In the genomic region with DNA sequence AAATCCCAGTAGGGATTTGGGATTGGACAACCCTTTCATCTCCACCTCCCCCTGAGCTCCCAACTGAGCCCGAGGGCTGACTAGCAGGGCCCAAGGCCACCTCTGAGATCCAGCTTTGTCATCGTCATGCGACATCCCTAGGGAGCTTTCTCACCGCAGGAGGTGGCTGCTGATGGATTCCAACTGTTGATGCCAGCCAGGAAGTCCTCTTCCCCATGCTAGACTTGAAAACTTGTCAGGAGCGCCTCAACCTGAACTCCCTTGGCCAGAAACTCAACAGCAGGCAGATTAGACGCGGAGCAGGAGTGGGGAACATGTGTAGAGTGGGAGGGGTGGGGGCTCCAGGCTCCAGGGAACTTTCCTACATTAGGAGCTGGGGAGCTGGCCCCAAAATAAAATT, we compare ENCODE assay signal across 2 cellular contexts.
TF ChIP-seq lines count a peak whose summit lies in the region.

No MANE protein-coding gene starts in this region.

TF ChIP-seq in HEK293, 187 proteins besides CTCF, POLR2A, EP300 and RAD21 (continued from another document and continues in another):
- TF ChIP-seq HOXC10 (CRISPR knock-in tag; IDR thresholded peaks at IDR 0.05) (no peak), ZNF302 (tag by site-specific recombination; IDR thresholded peaks at IDR 0.05; ENCODE audit: low read depth) (no peak), ZNF169 (tag by site-specific recombination; IDR thresholded peaks at IDR 0.05) (no peak), ZNF585B (tag by site-specific recombination; IDR thresholded peaks at IDR 0.05) (no peak), ZSCAN23 (tag by site-specific recombination; IDR thresholded peaks at IDR 0.05) (no peak), GLIS1 (tag by site-specific recombination; IDR thresholded peaks at IDR 0.05) (peak; percentile 96), ZNF521 (tag by site-specific recombination; IDR thresholded peaks at IDR 0.05) (no peak), BCL11A (tag by site-specific recombination; IDR thresholded peaks at IDR 0.05; ENCODE audit: low read depth) (no peak), ZNF157 (tag by site-specific recombination; IDR thresholded peaks at IDR 0.05) (no peak), ZNF707 (tag by site-specific recombination; IDR thresholded peaks at IDR 0.05) (no peak), ZNF48 (tag by site-specific recombination; IDR thresholded peaks at IDR 0.05) (no peak), ZIC2 (tag by site-specific recombination; IDR thresholded peaks at IDR 0.05) (peak; percentile 94), ZNF324 (tag by site-specific recombination; IDR thresholded peaks at IDR 0.05) (no peak), ZNF670 (tag by site-specific recombination; IDR thresholded peaks at IDR 0.05; ENCODE audit: low read depth) (no peak)
- TF ChIP-seq, protein P1, sequence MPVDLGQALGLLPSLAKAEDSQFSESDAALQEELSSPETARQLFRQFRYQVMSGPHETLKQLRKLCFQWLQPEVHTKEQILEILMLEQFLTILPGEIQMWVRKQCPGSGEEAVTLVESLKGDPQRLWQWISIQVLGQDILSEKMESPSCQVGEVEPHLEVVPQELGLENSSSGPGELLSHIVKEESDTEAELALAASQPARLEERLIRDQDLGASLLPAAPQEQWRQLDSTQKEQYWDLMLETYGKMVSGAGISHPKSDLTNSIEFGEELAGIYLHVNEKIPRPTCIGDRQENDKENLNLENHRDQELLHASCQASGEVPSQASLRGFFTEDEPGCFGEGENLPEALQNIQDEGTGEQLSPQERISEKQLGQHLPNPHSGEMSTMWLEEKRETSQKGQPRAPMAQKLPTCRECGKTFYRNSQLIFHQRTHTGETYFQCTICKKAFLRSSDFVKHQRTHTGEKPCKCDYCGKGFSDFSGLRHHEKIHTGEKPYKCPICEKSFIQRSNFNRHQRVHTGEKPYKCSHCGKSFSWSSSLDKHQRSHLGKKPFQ (tag by site-specific recombination; IDR thresholded peaks at IDR 0.05) = no peak
- TF ChIP-seq, protein P2, sequence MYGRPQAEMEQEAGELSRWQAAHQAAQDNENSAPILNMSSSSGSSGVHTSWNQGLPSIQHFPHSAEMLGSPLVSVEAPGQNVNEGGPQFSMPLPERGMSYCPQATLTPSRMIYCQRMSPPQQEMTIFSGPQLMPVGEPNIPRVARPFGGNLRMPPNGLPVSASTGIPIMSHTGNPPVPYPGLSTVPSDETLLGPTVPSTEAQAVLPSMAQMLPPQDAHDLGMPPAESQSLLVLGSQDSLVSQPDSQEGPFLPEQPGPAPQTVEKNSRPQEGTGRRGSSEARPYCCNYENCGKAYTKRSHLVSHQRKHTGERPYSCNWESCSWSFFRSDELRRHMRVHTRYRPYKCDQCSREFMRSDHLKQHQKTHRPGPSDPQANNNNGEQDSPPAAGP (tag by site-specific recombination; IDR thresholded peaks at IDR 0.05) = no peak
- TF ChIP-seq, protein P3, sequence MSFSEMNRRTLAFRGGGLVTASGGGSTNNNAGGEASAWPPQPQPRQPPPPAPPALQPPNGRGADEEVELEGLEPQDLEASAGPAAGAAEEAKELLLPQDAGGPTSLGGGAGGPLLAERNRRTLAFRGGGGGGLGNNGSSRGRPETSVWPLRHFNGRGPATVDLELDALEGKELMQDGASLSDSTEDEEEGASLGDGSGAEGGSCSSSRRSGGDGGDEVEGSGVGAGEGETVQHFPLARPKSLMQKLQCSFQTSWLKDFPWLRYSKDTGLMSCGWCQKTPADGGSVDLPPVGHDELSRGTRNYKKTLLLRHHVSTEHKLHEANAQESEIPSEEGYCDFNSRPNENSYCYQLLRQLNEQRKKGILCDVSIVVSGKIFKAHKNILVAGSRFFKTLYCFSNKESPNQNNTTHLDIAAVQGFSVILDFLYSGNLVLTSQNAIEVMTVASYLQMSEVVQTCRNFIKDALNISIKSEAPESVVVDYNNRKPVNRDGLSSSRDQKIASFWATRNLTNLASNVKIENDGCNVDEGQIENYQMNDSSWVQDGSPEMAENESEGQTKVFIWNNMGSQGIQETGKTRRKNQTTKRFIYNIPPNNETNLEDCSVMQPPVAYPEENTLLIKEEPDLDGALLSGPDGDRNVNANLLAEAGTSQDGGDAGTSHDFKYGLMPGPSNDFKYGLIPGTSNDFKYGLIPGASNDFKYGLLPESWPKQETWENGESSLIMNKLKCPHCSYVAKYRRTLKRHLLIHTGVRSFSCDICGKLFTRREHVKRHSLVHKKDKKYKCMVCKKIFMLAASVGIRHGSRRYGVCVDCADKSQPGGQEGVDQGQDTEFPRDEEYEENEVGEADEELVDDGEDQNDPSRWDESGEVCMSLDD (tag by site-specific recombination; IDR thresholded peaks at IDR 0.05) = no peak
- TF ChIP-seq, protein P4, sequence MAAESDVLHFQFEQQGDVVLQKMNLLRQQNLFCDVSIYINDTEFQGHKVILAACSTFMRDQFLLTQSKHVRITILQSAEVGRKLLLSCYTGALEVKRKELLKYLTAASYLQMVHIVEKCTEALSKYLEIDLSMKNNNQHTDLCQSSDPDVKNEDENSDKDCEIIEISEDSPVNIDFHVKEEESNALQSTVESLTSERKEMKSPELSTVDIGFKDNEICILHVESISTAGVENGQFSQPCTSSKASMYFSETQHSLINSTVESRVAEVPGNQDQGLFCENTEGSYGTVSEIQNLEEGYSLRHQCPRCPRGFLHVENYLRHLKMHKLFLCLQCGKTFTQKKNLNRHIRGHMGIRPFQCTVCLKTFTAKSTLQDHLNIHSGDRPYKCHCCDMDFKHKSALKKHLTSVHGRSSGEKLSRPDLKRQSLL (tag by site-specific recombination; IDR thresholded peaks at IDR 0.05) = no peak
- TF ChIP-seq, protein P5, sequence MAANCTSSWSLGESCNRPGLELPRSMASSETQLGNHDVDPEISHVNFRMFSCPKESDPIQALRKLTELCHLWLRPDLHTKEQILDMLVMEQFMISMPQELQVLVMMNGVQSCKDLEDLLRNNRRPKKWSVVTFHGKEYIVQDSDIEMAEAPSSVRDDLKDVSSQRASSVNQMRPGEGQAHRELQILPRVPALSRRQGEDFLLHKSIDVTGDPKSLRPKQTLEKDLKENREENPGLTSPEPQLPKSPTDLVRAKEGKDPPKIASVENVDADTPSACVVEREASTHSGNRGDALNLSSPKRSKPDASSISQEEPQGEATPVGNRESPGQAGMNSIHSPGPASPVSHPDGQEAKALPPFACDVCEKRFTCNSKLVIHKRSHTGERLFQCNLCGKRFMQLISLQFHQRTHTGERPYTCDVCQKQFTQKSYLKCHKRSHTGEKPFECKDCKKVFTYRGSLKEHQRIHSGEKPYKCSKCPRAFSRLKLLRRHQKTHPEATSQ (tag by site-specific recombination; IDR thresholded peaks at IDR 0.05) = no peak
- TF ChIP-seq, protein P6, sequence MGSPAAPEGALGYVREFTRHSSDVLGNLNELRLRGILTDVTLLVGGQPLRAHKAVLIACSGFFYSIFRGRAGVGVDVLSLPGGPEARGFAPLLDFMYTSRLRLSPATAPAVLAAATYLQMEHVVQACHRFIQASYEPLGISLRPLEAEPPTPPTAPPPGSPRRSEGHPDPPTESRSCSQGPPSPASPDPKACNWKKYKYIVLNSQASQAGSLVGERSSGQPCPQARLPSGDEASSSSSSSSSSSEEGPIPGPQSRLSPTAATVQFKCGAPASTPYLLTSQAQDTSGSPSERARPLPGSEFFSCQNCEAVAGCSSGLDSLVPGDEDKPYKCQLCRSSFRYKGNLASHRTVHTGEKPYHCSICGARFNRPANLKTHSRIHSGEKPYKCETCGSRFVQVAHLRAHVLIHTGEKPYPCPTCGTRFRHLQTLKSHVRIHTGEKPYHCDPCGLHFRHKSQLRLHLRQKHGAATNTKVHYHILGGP (tag by site-specific recombination; IDR thresholded peaks at IDR 0.05) = no peak

TF ChIP-seq in H1, 55 proteins besides CTCF, POLR2A, EP300 and RAD21 (continued from another document):
- TF ChIP-seq KDM4A (IDR thresholded peaks at IDR 0.05; ENCODE audit: low read depth, low read length, severe bottlenecking) = no peak
